In genomic region chr2:171432206-171432968, GRCh38 we compare ENCODE assay signal across 1 cellular context.
TF ChIP-seq lines count a peak whose summit lies in the region.

No MANE protein-coding gene starts in this region.

TF ChIP-seq in GM12878, 131 proteins besides CTCF, POLR2A, EP300 and RAD21:
- TF ChIP-seq TCF7 (IDR thresholded peaks at IDR 0.05; ENCODE audit: borderline replicate concordance) (no peak), RUNX3 (IDR thresholded peaks at IDR 0.05; ENCODE audit: low read length) (0 out of 2 replicates have a peak, but pooled peaks have one; percentile 5)
